In the genomic region with DNA sequence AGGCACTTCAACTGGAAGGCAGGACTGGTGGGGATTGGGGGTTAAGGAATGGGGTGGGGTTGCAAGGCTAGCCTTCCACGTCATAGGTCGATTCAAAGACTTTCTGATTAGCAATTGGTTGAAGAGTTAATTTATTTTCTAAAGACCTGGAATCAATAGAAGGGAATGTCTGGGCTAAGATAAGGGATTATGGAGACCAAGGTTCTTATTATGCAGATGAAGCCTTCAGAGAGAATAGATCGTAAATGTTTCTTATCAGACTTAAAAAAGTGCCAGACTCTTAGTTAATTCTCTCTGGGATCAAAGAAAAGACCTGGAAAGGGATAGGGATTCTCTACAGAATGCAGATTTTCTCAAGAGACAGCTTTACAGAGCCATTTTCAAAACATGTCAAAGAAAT, we compare ENCODE assay signal across 6 cellular contexts.
"Had no signal": no experiment of that assay in that cellular context is flagged by ENCODE, and none has a peak within 500 bp of the region (broad histone marks: within the 10 kb centered on the region; RNA-seq: fewer than 3 reads in every experiment).

No MANE protein-coding gene starts in this region.

- H3K4me3 ChIP-seq: K562 had no signal

- H3K27ac Mint-ChIP-seq: IgD-negative memory B cell had no signal

- H3K27me3 Mint-ChIP-seq: IgD-negative memory B cell had no signal

- H3K27ac ChIP-seq: HL-60 had no signal

- DNase-seq: IMR-90, KBM-7, KG1 had no signal

- H3K4me1 Mint-ChIP-seq: IgD-negative memory B cell had no signal

- H3K4me3 Mint-ChIP-seq: IgD-negative memory B cell had no signal

- H3K36me3 Mint-ChIP-seq: IgD-negative memory B cell had no signal
